Comparison of ENCODE assay signal across 1 cellular context in the genomic region with DNA sequence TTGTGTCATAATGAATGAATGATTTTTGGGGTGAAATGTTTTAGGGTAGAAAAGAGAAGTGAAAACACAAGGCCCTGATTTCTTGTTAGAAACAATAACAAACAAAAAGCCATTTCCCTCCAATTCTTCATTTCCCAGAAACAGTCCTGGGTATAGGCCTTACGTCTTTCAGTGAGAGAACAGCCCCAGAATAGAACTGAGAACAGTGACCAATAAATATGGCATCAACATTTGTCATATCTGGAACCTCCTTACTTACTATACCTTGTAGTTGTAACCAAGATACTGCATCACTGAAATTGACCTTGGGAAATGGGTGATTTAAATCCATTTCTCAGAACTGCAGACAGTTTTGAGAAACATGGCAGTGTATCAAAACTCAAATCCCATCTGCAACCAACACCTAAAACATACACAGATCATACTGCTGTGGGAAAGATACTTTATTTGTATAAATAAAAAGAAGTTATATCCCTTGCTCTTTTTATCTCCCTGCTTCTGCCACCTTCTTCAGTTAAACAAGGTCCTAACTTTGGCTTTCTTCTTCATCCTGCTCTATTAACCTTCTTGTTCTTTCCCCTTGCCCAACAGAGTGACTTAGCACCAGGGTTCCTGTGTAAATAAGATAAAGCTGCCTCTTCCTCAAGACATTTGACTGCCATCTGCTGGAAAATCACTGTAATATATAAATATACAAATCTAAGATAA.
TF ChIP-seq lines count a peak whose summit lies in the region.

No MANE protein-coding gene starts in this region.

TF ChIP-seq in K562, 482 proteins besides CTCF, POLR2A, EP300 and RAD21 (continued from another document and continues in another):
- TF ChIP-seq MGA (IDR thresholded peaks at IDR 0.05) (no peak), MAFF (IDR thresholded peaks at IDR 0.05; ENCODE audit: low read length) (peak; percentile 92), ZNF212 (CRISPR knock-in tag; IDR thresholded peaks at IDR 0.05) (no peak), CAMTA2 (CRISPR knock-in tag; conservative IDR thresholded peaks at IDR 0.05) (no peak), IRF9 (tag; IDR thresholded peaks at IDR 0.05) (peak; percentile 77), ZBTB11 (CRISPR knock-in tag; IDR thresholded peaks at IDR 0.05) (0 out of 6 replicates have a peak, but pooled peaks of 1 of the 3 experiments have one; percentile 37), SRSF3 (IDR thresholded peaks at IDR 0.05; ENCODE audit: insufficient read depth, low read length) (no peak), PREB (CRISPR knock-in tag; IDR thresholded peaks at IDR 0.05) (no peak), KHSRP (IDR thresholded peaks at IDR 0.05) (peak; percentile 64), OTX1 (CRISPR knock-in tag; IDR thresholded peaks at IDR 0.05) (no peak), SAP30 (IDR thresholded peaks at IDR 0.05; ENCODE audit: borderline replicate concordance, insufficient read depth, low read depth, low read length, poor library complexity, severe bottlenecking) (no peak), ZKSCAN1 (IDR thresholded peaks at IDR 0.05; ENCODE audit: low read depth, low read length) (no peak), BRF1 (IDR thresholded peaks at IDR 0.05; ENCODE audit: borderline replicate concordance, extremely low read depth, insufficient read length) (no peak), ELF1 (tag; IDR thresholded peaks at IDR 0.05) (no peak), ZBTB1 (CRISPR knock-in tag; IDR thresholded peaks at IDR 0.05; ENCODE audit: borderline replicate concordance, low read depth) (no peak), ZNF311 (CRISPR knock-in tag; IDR thresholded peaks at IDR 0.05) (no peak), ZNF589 (CRISPR knock-in tag; IDR thresholded peaks at IDR 0.05; ENCODE audit: low read depth) (no peak), TOE1 (IDR thresholded peaks at IDR 0.05; ENCODE audit: borderline replicate concordance) (0 out of 2 replicates have a peak, but pooled peaks have one; percentile 29), TOE1 (CRISPR knock-in tag; IDR thresholded peaks at IDR 0.05; ENCODE audit: borderline replicate concordance, low read depth) (no peak), MAFG (tag; conservative IDR thresholded peaks at IDR 0.05) (peak; percentile 91), NFIX (CRISPR knock-in tag; IDR thresholded peaks at IDR 0.05; ENCODE audit: low read depth) (no peak), CHD2 (IDR thresholded peaks at IDR 0.05; ENCODE audit: low read depth, low read length) (no peak), IFI16 (CRISPR knock-in tag; IDR thresholded peaks at IDR 0.05) (no peak), FIP1L1 (IDR thresholded peaks at IDR 0.05; ENCODE audit: low read depth, low read length, poor library complexity, severe bottlenecking) (no peak), ZHX1 (conservative IDR thresholded peaks at IDR 0.05; ENCODE audit: low read length) (no peak), CHD1 (IDR thresholded peaks at IDR 0.05; ENCODE audit: low read length) (no peak), ZBTB8A (IDR thresholded peaks at IDR 0.05; ENCODE audit: partially characterized antibody) (no peak)
- TF ChIP-seq, protein P1, sequence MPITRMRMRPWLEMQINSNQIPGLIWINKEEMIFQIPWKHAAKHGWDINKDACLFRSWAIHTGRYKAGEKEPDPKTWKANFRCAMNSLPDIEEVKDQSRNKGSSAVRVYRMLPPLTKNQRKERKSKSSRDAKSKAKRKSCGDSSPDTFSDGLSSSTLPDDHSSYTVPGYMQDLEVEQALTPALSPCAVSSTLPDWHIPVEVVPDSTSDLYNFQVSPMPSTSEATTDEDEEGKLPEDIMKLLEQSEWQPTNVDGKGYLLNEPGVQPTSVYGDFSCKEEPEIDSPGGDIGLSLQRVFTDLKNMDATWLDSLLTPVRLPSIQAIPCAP (CRISPR knock-in tag; IDR thresholded peaks at IDR 0.05; ENCODE audit: borderline replicate concordance), result no peak
- TF ChIP-seq, protein P2, sequence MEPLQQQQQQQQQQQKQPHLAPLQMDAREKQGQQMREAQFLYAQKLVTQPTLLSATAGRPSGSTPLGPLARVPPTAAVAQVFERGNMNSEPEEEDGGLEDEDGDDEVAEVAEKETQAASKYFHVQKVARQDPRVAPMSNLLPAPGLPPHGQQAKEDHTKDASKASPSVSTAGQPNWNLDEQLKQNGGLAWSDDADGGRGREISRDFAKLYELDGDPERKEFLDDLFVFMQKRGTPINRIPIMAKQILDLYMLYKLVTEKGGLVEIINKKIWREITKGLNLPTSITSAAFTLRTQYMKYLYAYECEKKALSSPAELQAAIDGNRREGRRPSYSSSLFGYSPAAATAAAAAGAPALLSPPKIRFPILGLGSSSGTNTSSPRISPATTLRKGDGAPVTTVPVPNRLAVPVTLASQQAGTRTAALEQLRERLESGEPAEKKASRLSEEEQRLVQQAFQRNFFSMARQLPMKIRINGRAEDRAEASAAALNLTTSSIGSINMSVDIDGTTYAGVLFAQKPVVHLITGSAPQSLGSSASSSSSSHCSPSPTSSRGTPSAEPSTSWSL (CRISPR knock-in tag; IDR thresholded peaks at IDR 0.05; ENCODE audit: borderline replicate concordance), result no peak
